1 cellular context compared by ENCODE assay signal in genomic region chr17:40542562-40543411, GRCh38.
TF ChIP-seq lines count a peak whose summit lies in the region.

No MANE protein-coding gene starts in this region.

TF ChIP-seq in IMR-90, 13 proteins besides CTCF, POLR2A, EP300 and RAD21 (continued from another document):
- TF ChIP-seq CEBPB (IDR thresholded peaks at IDR 0.05; ENCODE audit: low read depth, low read length): peak; percentile 89
- TF ChIP-seq FOS (IDR thresholded peaks at IDR 0.05; ENCODE audit: low read depth, low read length): peak; percentile 85
- TF ChIP-seq MXI1 (IDR thresholded peaks at IDR 0.05; ENCODE audit: borderline replicate concordance, low read depth, low read length): peak; percentile 76; the same call in 1 of the 2 replicates
